In genomic region chr22:48635825-48636224, GRCh38 we compare ENCODE assay signal across 20 cellular contexts.
DNase-seq lines count a peak whose midpoint lies in the region; ATAC-seq lines count a peak whose summit lies in the region.
"Had no signal": no experiment of that assay in that cellular context is flagged by ENCODE, and none has a peak within 500 bp of the region (broad histone marks: within the 10 kb centered on the region; RNA-seq: fewer than 3 reads in every experiment).

No MANE protein-coding gene starts in this region.

- no peak overlapping the region for H4K8ac ChIP-seq in trophoblast cell (ENCODE audit: low read depth, low read length)

- no CpG with 5 or more reads among the region's 10 CpGs for WGBS in trophoblast cell (ENCODE audit: extremely low coverage, insufficient coverage, insufficient read length)

- H3K36me3 ChIP-seq in trophoblast cell (ENCODE audit: control insufficient read depth in 1 of 2, insufficient read depth in 2 of 2, low read length in 2 of 2), result no peaks in the 10 kb centered on the region
- H3K36me3 ChIP-seq: BE2C, colonic mucosa, prostate gland, spleen had no signal

- H4K91ac ChIP-seq in trophoblast cell (ENCODE audit: low read depth, low read length), result no peak overlapping the region

- H3K27me3 Mint-ChIP-seq in activated CD8-positive, alpha-beta T cell treated with anti-CD3 and anti-CD28 coated beads, Interleukin-2, amount 10 ng/mL, durations not matched to agents 7 days and 5 days (ENCODE audit: low read depth), result no peaks in the 10 kb centered on the region
- H3K27me3 Mint-ChIP-seq: activated naive CD4-positive, alpha-beta T cell treated with anti-CD3 and anti-CD28 coated beads, Interleukin-2, amount 50 U/mL, for 24 hours had no signal

- DNase-seq in NCI-H1105 treated with DMSO at 0.1 percent for 48 hours (lab: John Stamatoyannopoulos, UW) (peak; percentile 11), NCI-H1105 (lab: John Stamatoyannopoulos, UW) (no peak), NCI-H2029 (lab: John Stamatoyannopoulos, UW) (peak; percentile 82), trophoblast cell (no peak), DMS79 treated with DMSO at 0.1 percent for 48 hours (lab: John Stamatoyannopoulos, UW) (no peak)
- peak; percentile 22 for DNase-seq in activated CD8-positive, alpha-beta T cell treated with anti-CD3 and anti-CD28 coated beads, Interleukin-2, amount 10 ng/mL, durations not matched to agents 7 days and 5 days
- DNase-seq: activated CD4-positive, alpha-beta T cell treated with anti-CD3 and anti-CD28 coated beads, Interleukin-2, amount 50 U/mL, for 48 hours; activated T-cell treated with anti-CD3 and anti-CD28 coated beads, Interleukin-2, amount 50 U/mL, for 48 hours; BE2C; colonic mucosa; NCI-H2171 treated with DMSO at 0.1 percent for 48 hours; spleen; T-helper 1 cell had no signal

- H2AFZ ChIP-seq in trophoblast cell (ENCODE audit: insufficient read depth, low read length, poor library complexity), result no peak overlapping the region

- POLR2A ChIA-PET in activated CD8-positive, alpha-beta T cell treated with anti-CD3 and anti-CD28 coated beads, Interleukin-2, amount 10 ng/mL, durations not matched to agents 7 days and 5 days (lab: Charles Lee), result no interaction called here

- no peak for ATAC-seq in activated CD8-positive, alpha-beta T cell treated with anti-CD3 and anti-CD28 coated beads, Interleukin-2, amount 10 ng/mL, durations not matched to agents 7 days and 5 days
- no peak for ATAC-seq in HG02571 (IDR thresholded peaks at IDR 0.05; ENCODE audit: unreplicated experiment)
- no peak for ATAC-seq in HG03432 (IDR thresholded peaks at IDR 0.05; ENCODE audit: unreplicated experiment)

- H2AK5ac ChIP-seq in trophoblast cell (ENCODE audit: low read length), result no peak overlapping the region

- no peak overlapping the region for H2BK120ac ChIP-seq in trophoblast cell (ENCODE audit: insufficient read depth, low read length, poor library complexity)

- H3K23ac ChIP-seq in trophoblast cell (ENCODE audit: low read length), result no peak overlapping the region

- peak overlapping the region; percentile 19 for H3K4me3 ChIP-seq in trophoblast cell (ENCODE audit: low read depth, low read length)
- H3K4me3 ChIP-seq: colonic mucosa, prostate gland, spleen had no signal

- H2BK12ac ChIP-seq in trophoblast cell (ENCODE audit: low read length), result no peak overlapping the region

- H4K12ac ChIP-seq in trophoblast cell (ENCODE audit: low read depth, low read length), result no peak overlapping the region

- peaks cover 14% of the 10 kb centered on the region for H3K4me1 Mint-ChIP-seq in activated CD8-positive, alpha-beta T cell treated with anti-CD3 and anti-CD28 coated beads, Interleukin-2, amount 10 ng/mL, durations not matched to agents 7 days and 5 days (ENCODE audit: low read depth)

- H3K27ac ChIP-seq in trophoblast cell (ENCODE audit: low read depth, low read length), result no peak overlapping the region
- H3K27ac ChIP-seq: 22Rv1, colonic mucosa, prostate gland, spleen had no signal

- H3K9me3 ChIP-seq in trophoblast cell (ENCODE audit: insufficient read depth, low read depth, low read length), result peaks cover 2% of the 10 kb centered on the region
- H3K9me3 ChIP-seq: colonic mucosa, prostate gland, spleen had no signal

- no peak overlapping the region for H3K4me3 Mint-ChIP-seq in activated CD8-positive, alpha-beta T cell treated with anti-CD3 and anti-CD28 coated beads, Interleukin-2, amount 10 ng/mL, durations not matched to agents 7 days and 5 days
- H3K4me3 Mint-ChIP-seq: activated naive CD4-positive, alpha-beta T cell treated with anti-CD3 and anti-CD28 coated beads, Interleukin-2, amount 50 U/mL, for 24 hours; mesothelial cell of epicardium; neural crest cell had no signal

- H3K79me1 ChIP-seq in trophoblast cell (ENCODE audit: low read length), result no peaks in the 10 kb centered on the region

- H3K27me3 ChIP-seq in trophoblast cell (ENCODE audit: insufficient read depth, low read length), result no peaks in the 10 kb centered on the region
- H3K27me3 ChIP-seq: BE2C, colonic mucosa had no signal

- H3K4me1 ChIP-seq in trophoblast cell (ENCODE audit: control insufficient read depth in 1 of 2, insufficient read depth in 2 of 2, low read length in 2 of 2), result peaks cover 0 to 4% of the 10 kb centered on the region in 2 experiments
- H3K4me1 ChIP-seq: BE2C, colonic mucosa, prostate gland, spleen had no signal

- H3K79me2 ChIP-seq in trophoblast cell (ENCODE audit: control insufficient read depth, insufficient read depth, low read length, poor library complexity), result no peaks in the 10 kb centered on the region

- no peak overlapping the region for H3K14ac ChIP-seq in trophoblast cell (ENCODE audit: low read length)

- H3K4ac ChIP-seq in trophoblast cell (ENCODE audit: low read depth, low read length), result no peak overlapping the region

- no peak overlapping the region for H3K4me2 ChIP-seq in trophoblast cell (ENCODE audit: low read length)

- H3K9me3 Mint-ChIP-seq in activated CD8-positive, alpha-beta T cell treated with anti-CD3 and anti-CD28 coated beads, Interleukin-2, amount 10 ng/mL, durations not matched to agents 7 days and 5 days (ENCODE audit: insufficient read depth), result no peaks in the 10 kb centered on the region
- H3K9me3 Mint-ChIP-seq: activated naive CD4-positive, alpha-beta T cell treated with anti-CD3 and anti-CD28 coated beads, Interleukin-2, amount 50 U/mL, for 24 hours; mesothelial cell of epicardium; neural crest cell had no signal

- no peak overlapping the region for H3K9ac ChIP-seq in trophoblast cell (ENCODE audit: low read length)

- H3K18ac ChIP-seq in trophoblast cell (ENCODE audit: low read length), result no peak overlapping the region

- H3K27ac Mint-ChIP-seq in activated CD8-positive, alpha-beta T cell treated with anti-CD3 and anti-CD28 coated beads, Interleukin-2, amount 10 ng/mL, durations not matched to agents 7 days and 5 days, result no peak overlapping the region
- H3K27ac Mint-ChIP-seq: activated naive CD4-positive, alpha-beta T cell treated with anti-CD3 and anti-CD28 coated beads, Interleukin-2, amount 50 U/mL, for 24 hours; mesothelial cell of epicardium had no signal

- no peak overlapping the region for H2BK5ac ChIP-seq in trophoblast cell (ENCODE audit: low read depth, low read length, poor library complexity)

- H3K36me3 Mint-ChIP-seq in activated CD8-positive, alpha-beta T cell treated with anti-CD3 and anti-CD28 coated beads, Interleukin-2, amount 10 ng/mL, durations not matched to agents 7 days and 5 days (ENCODE audit: low read depth), result no peaks in the 10 kb centered on the region
- H3K36me3 Mint-ChIP-seq: activated naive CD4-positive, alpha-beta T cell treated with anti-CD3 and anti-CD28 coated beads, Interleukin-2, amount 50 U/mL, for 24 hours; mesothelial cell of epicardium had no signal

- CTCF ChIA-PET in activated CD8-positive, alpha-beta T cell treated with anti-CD3 and anti-CD28 coated beads, Interleukin-2, amount 10 ng/mL, durations not matched to agents 7 days and 5 days (lab: Charles Lee), result no interaction called here

Comparison
In these comparisons a context has a peak if more than half of its experiments do, and no peak if none do; other contexts are left out.
1. DNase-seq: peak in NCI-H1105 treated with DMSO at 0.1 percent for 48 hours (single experiment), NCI-H2029 (single experiment) and activated CD8-positive, alpha-beta T cell treated with anti-CD3 and anti-CD28 coated beads, Interleukin-2, amount 10 ng/mL, durations not matched to agents 7 days and 5 days (single experiment); none in NCI-H1105 (single experiment), trophoblast cell (0 of 2) and DMS79 treated with DMSO at 0.1 percent for 48 hours (single experiment).